Comparison of ENCODE assay signal across 8 cellular contexts in the genomic region with DNA sequence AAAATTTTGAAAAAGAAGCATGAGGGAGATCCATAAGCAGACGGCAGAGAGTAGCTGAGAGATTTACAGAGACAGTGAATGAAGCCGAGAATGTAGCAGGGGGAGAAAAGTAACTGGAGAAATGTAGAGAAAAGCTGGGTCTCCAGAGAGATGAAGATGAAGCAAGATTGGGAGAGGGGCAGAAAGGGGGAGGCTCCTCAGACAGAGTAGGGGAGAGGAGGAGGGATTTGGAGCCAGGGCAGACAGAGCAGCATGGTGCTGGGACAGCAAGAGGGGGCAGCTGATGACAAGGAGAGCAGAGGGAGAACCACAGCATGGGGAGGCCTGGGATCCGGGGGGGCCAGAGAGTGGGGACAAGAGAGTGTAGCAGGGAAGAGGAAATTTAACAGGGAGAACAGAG. TPM values are rescaled to one million over a fixed set of nuclear protein-coding genes. Genes with fewer than 3 reads are reported as not detected.
A peak's percentile ranks its signal among the peaks of the same experiment; 100 is the strongest.
DNase-seq lines count a peak whose midpoint lies in the region; ATAC-seq and TF ChIP-seq lines count a peak whose summit lies in the region.

No MANE protein-coding gene starts in this region.

- DNase-seq in left ventricle myocardium inferior (no peak), cardiac septum (ENCODE audit: low spot score) (no peak), cardiac fibroblast (ENCODE audit: low read depth in 2 of 2) (peak; percentile 6 to 9), mesendoderm (peak; percentile 39), HFFc6 (no peak), pons (ENCODE audit: low spot score) (no peak), COLO668 (lab: John Stamatoyannopoulos, UW; ENCODE audit: unreplicated experiment) (no peak)

- H3K27me3 Mint-ChIP-seq in HFFc6 (ENCODE audit: insufficient read depth) = peaks cover 6% of the 10 kb centered on the region

- H3K27ac Mint-ChIP-seq in HFFc6 = no peak overlapping the region

- ATAC-seq in GM19452 (IDR thresholded peaks at IDR 0.05; ENCODE audit: unreplicated experiment) = no peak

- H4K8ac ChIP-seq in mesendoderm (ENCODE audit: low read depth, low read length) = no peak overlapping the region

- H3K18ac ChIP-seq in mesendoderm (ENCODE audit: low read length) = no peak overlapping the region

- H3K23ac ChIP-seq in mesendoderm (ENCODE audit: low read length) = peak overlapping the region; percentile 15

- peak overlapping the region; percentile 93 for H3K9ac ChIP-seq in mesendoderm (ENCODE audit: low read length)

- H3K36me3 ChIP-seq in left ventricle myocardium inferior (peaks cover 5% of the 10 kb centered on the region), mesendoderm (ENCODE audit: control insufficient read depth, insufficient read depth, low read length) (no peaks in the 10 kb centered on the region)

- H3K56ac ChIP-seq in mesendoderm (ENCODE audit: low read length) = peak overlapping the region; percentile 92

- no peak for TF ChIP-seq CTCF in left ventricle myocardium inferior (IDR thresholded peaks at IDR 0.05; ENCODE audit: borderline replicate concordance)
- no peak for TF ChIP-seq CTCF in cardiac fibroblast (IDR thresholded peaks at IDR 0.05; ENCODE audit: low read depth, low read length)
- TF ChIP-seq CTCF in HFFc6 (IDR thresholded peaks at IDR 0.05) = no peak

- no peaks in the 10 kb centered on the region for H3K79me1 ChIP-seq in mesendoderm (ENCODE audit: low read length)

- H2AK5ac ChIP-seq in mesendoderm (ENCODE audit: low read length) = no peak overlapping the region

- peaks cover 64% of the 10 kb centered on the region for H3K9me3 Mint-ChIP-seq in HFFc6

- no peaks in the 10 kb centered on the region for H3K4me1 Mint-ChIP-seq in HFFc6 (ENCODE audit: low read depth)

- no peak overlapping the region for H3K4ac ChIP-seq in mesendoderm (ENCODE audit: low read depth, low read length)

- H3K9me3 ChIP-seq in left ventricle myocardium inferior (replicated peaks) = peaks cover 35% of the 10 kb centered on the region

- H2BK120ac ChIP-seq in mesendoderm (ENCODE audit: low read depth, low read length) = no peak overlapping the region

- H3K27me3 ChIP-seq in left ventricle myocardium inferior (ENCODE audit: low read depth) (no peaks in the 10 kb centered on the region), mesendoderm (ENCODE audit: insufficient read depth, low read length, poor library complexity) (no peaks in the 10 kb centered on the region)

- H4K5ac ChIP-seq in mesendoderm (ENCODE audit: low read length) = no peak overlapping the region

- H3K4me1 ChIP-seq in left ventricle myocardium inferior = peaks cover 13% of the 10 kb centered on the region
- no peaks in the 10 kb centered on the region for H3K4me1 ChIP-seq in mesendoderm (ENCODE audit: control insufficient read depth, low read depth, low read length)

- no peak overlapping the region for H2BK5ac ChIP-seq in mesendoderm (ENCODE audit: low read length)

- H2BK15ac ChIP-seq in mesendoderm (replicated peaks; ENCODE audit: low read depth) = no peak overlapping the region

- no peak overlapping the region for H3K4me3 Mint-ChIP-seq in HFFc6

- H3K27ac ChIP-seq in left ventricle myocardium inferior (replicated peaks) (peak overlapping the region; percentile 85), mesendoderm (ENCODE audit: low read depth, low read length) (no peak overlapping the region)

- H3K36me3 Mint-ChIP-seq in HFFc6 (ENCODE audit: low read depth) = peaks cover 14% of the 10 kb centered on the region

- WGBS in mesendoderm (ENCODE audit: extremely low coverage, insufficient coverage, low lambda C conversion rate) = no CpG with 5 or more reads among the region's 3 CpGs

- H3K4me3 ChIP-seq in left ventricle myocardium inferior (peak overlapping the region; percentile 82), cardiac fibroblast (replicated peaks in 1 of 2; ENCODE audit: low read depth in 2 of 2, low read length in 2 of 2) (peak overlapping the region; percentile 82 to 85), mesendoderm (ENCODE audit: low read length) (peak overlapping the region; percentile 92)

- no peaks in the 10 kb centered on the region for H3K79me2 ChIP-seq in mesendoderm (ENCODE audit: control insufficient read depth, insufficient read depth, low read length)

- H3K4me2 ChIP-seq in mesendoderm (ENCODE audit: low read length) = peak overlapping the region; percentile 96

- intact Hi-C loops in left ventricle myocardium inferior (cut with micrococcal nuclease) (no loop called here), cardiac septum (cut with DNase I) (loop anchor here (2.0 kb wide), 1 partner anchor 32 kb away; a partner anchor contains a TSS)

RNA-seq across cellular contexts. Expression of a gene that starts 0.9 kb away (rescaled TPM):
- total RNA-seq in left ventricle myocardium inferior = 5.1 TPM
- total RNA-seq in cardiac septum = 2.8 TPM
- 4.4 TPM for polyA plus RNA-seq in mesendoderm (2013, experiment 1 of 2)
- polyA plus RNA-seq in mesendoderm (2013, experiment 2 of 2) = 4.4 TPM
- under 1 TPM in 1 of 6 experiments, not detected in 5; 0.14 TPM for total RNA-seq in HFFc6 (2021; fragmentation: NEBNext Ultra II Directional; extraction: Animal tissue kit (Norgen Biotek cat#: 25700))

RNA-seq across cellular contexts. Expression of a gene that starts 32.7 kb away (rescaled TPM):
- total RNA-seq in left ventricle myocardium inferior (24.7 TPM), cardiac septum (18.3 TPM)
- polyA plus RNA-seq in mesendoderm (2013, experiment 1 of 2) = 24.0 TPM
- 23.6 TPM for polyA plus RNA-seq in mesendoderm (2013, experiment 2 of 2)
- total RNA-seq in HFFc6 (2021; fragmentation: NEBNext Ultra II Directional; extraction: Animal tissue kit (Norgen Biotek cat#: 25700)) = 10 to 100 TPM in 4 of 6 experiments, 1 to 10 TPM in 2; 7.5 to 21.7 (median 19.5) TPM

RNA-seq across cellular contexts. Expression of a gene that starts 40.0 kb away (rescaled TPM):
- total RNA-seq in left ventricle myocardium inferior = 18.9 TPM
- total RNA-seq in cardiac septum = 13.0 TPM
- 14.6 TPM for polyA plus RNA-seq in mesendoderm (2013, experiment 1 of 2)
- polyA plus RNA-seq in mesendoderm (2013, experiment 2 of 2) = 14.4 TPM
- total RNA-seq in HFFc6 (2021; fragmentation: NEBNext Ultra II Directional; extraction: Animal tissue kit (Norgen Biotek cat#: 25700)) = 10 to 100 TPM in 5 of 6 experiments, 1 to 10 TPM in 1; 9.8 to 12.5 (median 11.9) TPM

Comparison
In these comparisons a context has a peak if more than half of its experiments do, and no peak if none do; other contexts are left out.
1. DNase-seq: peak in cardiac fibroblast (2 of 2) and mesendoderm (single experiment); none in left ventricle myocardium inferior (single experiment), cardiac septum (single experiment), HFFc6 (single experiment), pons (single experiment) and COLO668 (single experiment).
2. Peak in every context shown above with its lines, with median percentiles within 50 percentile points of each other: H3K4me3 ChIP-seq.